ENCODE assay signal across 16 cellular contexts in the genomic region with DNA sequence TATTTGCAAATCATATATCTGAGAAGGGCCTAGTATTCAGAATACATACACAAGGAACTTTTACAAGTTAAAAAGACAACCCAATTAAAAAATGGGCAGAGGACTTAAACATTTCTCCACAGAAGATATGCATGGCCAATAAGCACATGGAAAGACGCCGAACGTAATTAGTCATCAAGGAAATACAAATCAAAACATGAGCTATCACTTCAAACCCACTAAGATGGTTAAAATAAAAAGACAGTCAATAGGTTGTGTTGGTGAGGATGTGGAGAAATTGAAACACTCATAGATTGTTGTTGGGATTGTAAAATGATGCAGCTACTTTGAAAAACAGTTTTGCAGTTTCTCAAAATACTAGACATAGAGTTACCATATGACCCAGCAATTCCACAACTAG.
"Had no signal": no experiment of that assay in that cellular context is flagged by ENCODE, and none has a peak within 500 bp of the region (broad histone marks: within the 10 kb centered on the region; RNA-seq: fewer than 3 reads in every experiment).

No MANE protein-coding gene starts in this region.

- H3K4me1 ChIP-seq: adrenal gland, parathyroid adenoma had no signal

- H2AFZ ChIP-seq: parathyroid adenoma had no signal

- H3K36me3 ChIP-seq: adrenal gland, gastroesophageal sphincter, heart right ventricle, left ventricle myocardium inferior, neutrophil, thyroid gland had no signal

- H3K9ac ChIP-seq: parathyroid adenoma had no signal

- DNase-seq: activated CD4-positive, alpha-beta memory T cell treated with anti-CD3 and anti-CD28 coated beads for 36 hours; activated CD4-positive, alpha-beta T cell treated with anti-CD3 and anti-CD28 coated beads for 36 hours; activated effector memory CD4-positive, alpha-beta T cell treated with Interleukin-2 at 50 U/mL for 16 hours; activated T-cell treated with anti-CD3 and anti-CD28 coated beads, Interleukin-2, amount 50 U/mL, for 4 hours; adrenal gland; dermis blood vessel endothelial cell; effector memory CD8-positive, alpha-beta T cell; heart right ventricle; islet precursor cell; left ventricle myocardium inferior; natural killer cell; thyroid gland had no signal

- H3K27me3 ChIP-seq: adrenal gland, gastroesophageal sphincter, thyroid gland had no signal

- H3K79me2 ChIP-seq: parathyroid adenoma had no signal

- H3K27ac ChIP-seq: heart right ventricle, left ventricle myocardium inferior, neutrophil, parathyroid adenoma, thyroid gland had no signal

- H3K9me3 ChIP-seq: adrenal gland, gastroesophageal sphincter, heart right ventricle, left ventricle myocardium inferior, neutrophil, thyroid gland had no signal

- H3K4me3 ChIP-seq: adrenal gland, gastroesophageal sphincter, heart right ventricle, left ventricle myocardium inferior, thyroid gland had no signal

- ATAC-seq: activated CD4-positive, alpha-beta T cell treated with anti-CD3 and anti-CD28 coated beads for 36 hours; activated T-cell treated with anti-CD3 and anti-CD28 coated beads, Interleukin-2, amount 50 U/mL, for 4 hours; effector memory CD8-positive, alpha-beta T cell; gastroesophageal sphincter; heart right ventricle; natural killer cell; stimulated activated effector memory CD8-positive, alpha-beta T cell treated with anti-CD3 and anti-CD28 coated beads, Interleukin-12 subunit alpha, Interleukin-12 subunit beta, amount 100 ng/mL, for 72 hours had no signal
